In the genomic region with DNA sequence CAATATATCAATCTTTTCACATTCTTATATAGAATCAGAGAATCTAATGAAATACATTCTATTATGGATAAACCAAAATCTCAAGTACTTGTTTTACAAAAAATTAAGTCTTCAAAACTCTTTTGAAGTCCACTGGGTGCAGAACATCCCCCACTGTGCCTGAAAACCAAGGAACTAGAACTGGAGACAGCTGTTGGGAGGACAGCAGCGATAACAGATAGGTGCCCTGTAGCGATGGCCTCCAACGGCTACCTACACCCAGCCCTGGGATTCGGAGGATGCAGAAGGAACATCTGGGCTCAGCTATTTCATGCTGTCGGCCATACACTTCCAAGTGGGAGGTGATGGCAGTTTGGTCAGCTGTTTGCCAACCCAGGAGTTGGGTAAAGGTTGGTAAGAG, we compare ENCODE assay signal across 26 cellular contexts.
"Had no signal": no experiment of that assay in that cellular context is flagged by ENCODE, and none has a peak within 500 bp of the region (broad histone marks: within the 10 kb centered on the region; RNA-seq: fewer than 3 reads in every experiment).

No MANE protein-coding gene starts in this region.

- H3K36me3 ChIP-seq: brain microvascular endothelial cell had no signal

- H3K9me3 ChIP-seq: esophagus muscularis mucosa had no signal

- DNase-seq: activated CD4-positive, alpha-beta memory T cell treated with anti-CD3 and anti-CD28 coated beads for 36 hours; activated CD4-positive, alpha-beta T cell treated with anti-CD3 and anti-CD28 coated beads for 36 hours; activated CD4-positive, alpha-beta T cell treated with anti-CD3 and anti-CD28 coated beads, Interleukin-2, amount 10 ng/mL, durations not matched to agents 24 days and 14 days; activated CD4-positive, CD25-positive, alpha-beta regulatory T cell; activated CD4-positive, CD25-positive, alpha-beta regulatory T cell treated with anti-CD3 and anti-CD28 coated beads, Interleukin-2, amount 50 U/mL, for 72 hours; activated CD8-positive, alpha-beta memory T cell treated with anti-CD3 and anti-CD28 coated beads, Interleukin-2, amount 50 U/mL, for 48 hours; activated gamma-delta T cell; activated naive CD4-positive, alpha-beta T cell treated with anti-CD3 and anti-CD28 coated beads, Interleukin-2, amount 50 U/mL, for 16 hours; activated naive CD4-positive, alpha-beta T cell treated with Interleukin-2 at 50 U/mL for 16 hours; activated T-cell treated with anti-CD3 and anti-CD28 coated beads for 4 hours; activated T-cell treated with anti-CD3 and anti-CD28 coated beads, Interleukin-2, amount 50 U/mL, for 24 hours; activated T-cell treated with anti-CD3 and anti-CD28 coated beads, Interleukin-2, amount 50 U/mL, for 72 hours; amniotic stem cell; anterior cingulate cortex; brain microvascular endothelial cell; dorsolateral prefrontal cortex; effector memory CD4-positive, alpha-beta T cell; endodermal cell; erythroblast; T-helper 2 cell had no signal

- H3K27me3 ChIP-seq: brain microvascular endothelial cell, dorsolateral prefrontal cortex, esophagus muscularis mucosa, heart left ventricle had no signal

- ATAC-seq: activated CD4-positive, alpha-beta T cell treated with anti-CD3 and anti-CD28 coated beads for 36 hours; activated T-cell treated with anti-CD3 and anti-CD28 coated beads, Interleukin-2, amount 50 U/mL, for 72 hours had no signal

- FAIRE-seq: astrocyte, bronchial epithelial cell, frontal cortex had no signal

- H3K4me1 ChIP-seq: esophagus muscularis mucosa had no signal

- H3K4me3 ChIP-seq: coronary artery, dorsolateral prefrontal cortex, esophagus muscularis mucosa, heart left ventricle had no signal

- H3K27ac ChIP-seq: brain microvascular endothelial cell, coronary artery, dorsolateral prefrontal cortex had no signal
